6 cellular contexts compared by ENCODE assay signal in genomic region chr11:117947751-117948150, GRCh38. TPM values are rescaled to one million over a fixed set of nuclear protein-coding genes. Genes with fewer than 3 reads are reported as not detected.
"Had no signal": no experiment of that assay in that cellular context is flagged by ENCODE, and none has a peak within 500 bp of the region (broad histone marks: within the 10 kb centered on the region; RNA-seq: fewer than 3 reads in every experiment).

No MANE protein-coding gene starts in this region.

RNA-seq across cellular contexts. Expression of gene TMPRSS13, which starts 18.5 kb away (rescaled TPM):
- total RNA-seq: cardiac septum, IMR-90, LHCN-M2, M059J, SJSA1 had no signal
- polyA plus RNA-seq: IMR-90 had no signal

RNA-seq across cellular contexts. Expression of gene IL10RA, which starts 38.4 kb away (rescaled TPM):
- total RNA-seq: IMR-90, LHCN-M2, PC-3, SJSA1 had no signal
